Comparison of ENCODE assay signal across 22 cellular contexts in genomic region chr14:82724296-82724695, GRCh38.
DNase-seq lines count a peak whose midpoint lies in the region; FAIRE-seq and TF ChIP-seq lines count a peak whose summit lies in the region.
"Had no signal": no experiment of that assay in that cellular context is flagged by ENCODE, and none has a peak within 500 bp of the region (broad histone marks: within the 10 kb centered on the region; RNA-seq: fewer than 3 reads in every experiment).

No MANE protein-coding gene starts in this region.

- no peak for TF ChIP-seq POLR2A in Peyer's patch (IDR thresholded peaks at IDR 0.05)

- no peaks in the 10 kb centered on the region for H3K4me1 ChIP-seq in Peyer's patch

- no peak overlapping the region for H3K4me3 ChIP-seq in epithelial cell of esophagus (ENCODE audit: low read length)
- H3K4me3 ChIP-seq in Peyer's patch, result no peak overlapping the region
- H3K4me3 ChIP-seq: GM23338, MG63 had no signal

- DNase-seq in H4 (ENCODE audit: low spot score), result peak; percentile 49
- DNase-seq in NCI-H526 (lab: John Stamatoyannopoulos, UW), result peak; percentile 55 to 62
- DNase-seq in epithelial cell of esophagus (ENCODE audit: low read depth), result peak; percentile 11
- peak; percentile 3 for DNase-seq in stromal cell of bone marrow (ENCODE audit: low read depth)
- no peak for DNase-seq in Peyer's patch
- DNase-seq in GM19239 (ENCODE audit: insufficient read length, low spot score), result no peak
- DNase-seq in SW480 (ENCODE audit: low spot score), result no peak
- DNase-seq: ACHN; C1 segment of cervical spinal cord; CD8-positive, alpha-beta T cell; HCEC 1CT; Karpas-422; MG63; NCI-H1092; NCI-H1436; NCI-H187 treated with DMSO at 0.1 percent for 48 hours; NCI-H2107; NCI-H82; Right ventricle myocardium superior had no signal

- FAIRE-seq in GM19239 (lab: Jason Lieb, UNC), result no peak
- FAIRE-seq: G401.6, GM12892 had no signal

- H3K36me3 ChIP-seq in Peyer's patch, result no peaks in the 10 kb centered on the region
- H3K36me3 ChIP-seq: MG63 had no signal

- no peaks in the 10 kb centered on the region for H3K27me3 ChIP-seq in Peyer's patch
- H3K27me3 ChIP-seq: MG63 had no signal

- no peaks in the 10 kb centered on the region for H3K9me3 ChIP-seq in Peyer's patch
- H3K9me3 ChIP-seq: MG63 had no signal

- no peak for TF ChIP-seq CTCF in epithelial cell of esophagus (IDR thresholded peaks at IDR 0.05; ENCODE audit: insufficient read depth, low read depth, low read length, missing control alignments)
- TF ChIP-seq CTCF in Peyer's patch (IDR thresholded peaks at IDR 0.05), result no peak

- no peak overlapping the region for H3K27ac ChIP-seq in Peyer's patch

Comparison
In these comparisons a context has a peak if more than half of its experiments do, and no peak if none do; other contexts are left out.
1. DNase-seq: peak in H4 (single experiment), NCI-H526 (2 of 2), epithelial cell of esophagus (single experiment) and stromal cell of bone marrow (single experiment); none in Peyer's patch (0 of 3), GM19239 (single experiment) and SW480 (single experiment).